In the genomic region with DNA sequence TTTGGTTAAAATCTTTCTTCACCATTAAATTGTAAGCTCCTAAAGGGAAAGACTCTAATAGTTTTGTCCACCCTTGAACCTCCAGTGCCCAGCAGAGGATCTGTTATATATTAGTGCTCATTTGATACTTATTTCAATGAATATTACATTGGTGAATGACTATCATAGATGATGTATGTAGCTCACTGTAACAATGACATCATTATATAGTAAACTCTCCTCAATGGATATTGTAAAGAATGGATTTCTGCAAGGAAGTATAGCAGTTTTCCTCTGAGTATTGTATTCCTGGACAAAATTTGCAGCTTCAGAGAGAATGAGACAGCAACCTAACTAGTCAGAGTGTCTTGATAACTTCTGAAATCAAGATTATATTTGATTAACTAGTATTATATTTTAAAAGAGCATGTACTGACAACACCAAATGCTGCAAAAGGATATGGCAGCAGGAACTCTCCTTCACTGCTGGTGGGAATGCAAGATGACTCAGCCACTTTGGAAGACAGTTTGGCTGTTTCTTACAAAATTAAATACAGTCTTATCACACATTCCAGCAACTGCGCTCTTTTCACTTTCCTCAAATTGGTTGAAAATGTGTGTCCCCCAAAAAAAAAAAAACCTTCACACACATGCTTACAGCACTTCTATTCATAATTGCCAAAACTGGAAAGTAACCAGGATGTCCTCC, we compare ENCODE assay signal across 22 cellular contexts.
"Had no signal": no experiment of that assay in that cellular context is flagged by ENCODE, and none has a peak within 500 bp of the region (broad histone marks: within the 10 kb centered on the region; RNA-seq: fewer than 3 reads in every experiment).

No MANE protein-coding gene starts in this region.

- DNase-seq: activated CD4-positive, alpha-beta T cell treated with anti-CD3 and anti-CD28 coated beads for 4 hours; activated CD4-positive, alpha-beta T cell treated with anti-CD3 and anti-CD28 coated beads, Interleukin-2, amount 50 U/mL, for 4 hours; activated effector memory CD4-positive, alpha-beta T cell treated with Interleukin-2 at 50 U/mL for 16 hours; activated naive CD4-positive, alpha-beta T cell treated with Interleukin-2 at 50 U/mL for 16 hours; activated T-cell treated with anti-CD3 and anti-CD28 coated beads for 4 hours; activated T-cell treated with anti-CD3 and anti-CD28 coated beads, Interleukin-2, amount 50 U/mL, for 72 hours; caudate nucleus; foreskin keratinocyte; heart left ventricle; hypothalamus; left cardiac atrium; left ventricle myocardium superior; midbrain; naive thymus-derived CD4-positive, alpha-beta T cell; ovary; spleen; stimulated activated CD4-positive, alpha-beta T cell treated with anti-CD3 and anti-CD28 coated beads, Interleukin-2, amount 100 ng/mL, for 48 hours; stimulated activated naive CD4-positive, alpha-beta T cell treated with Interleukin-2 at 50 U/mL for 16 hours; trophoblast cell had no signal

- H3K4me3 ChIP-seq: heart left ventricle, ovary, prostate gland, spleen, thoracic aorta had no signal

- H3K36me3 ChIP-seq: heart left ventricle, ovary, prostate gland, spleen, thoracic aorta had no signal

- H3K4me1 ChIP-seq: foreskin keratinocyte, heart left ventricle, prostate gland, spleen had no signal

- ATAC-seq: activated T-cell treated with anti-CD3 and anti-CD28 coated beads, Interleukin-2, amount 50 U/mL, for 72 hours; foreskin keratinocyte; heart left ventricle; left ventricle myocardium superior; naive thymus-derived CD4-positive, alpha-beta T cell had no signal

- H3K9me3 ChIP-seq: heart left ventricle, ovary, prostate gland, thoracic aorta had no signal

- H3K27ac ChIP-seq: foreskin keratinocyte, heart left ventricle, ovary, prostate gland, spleen, thoracic aorta, VCaP had no signal
